17 cellular contexts compared by ENCODE assay signal in genomic region chr5:34034497-34035327, GRCh38. TPM values are rescaled to one million over a fixed set of nuclear protein-coding genes. Genes with fewer than 3 reads are reported as not detected.
A peak's percentile ranks its signal among the peaks of the same experiment; 100 is the strongest.
DNase-seq lines count a peak whose midpoint lies in the region; ATAC-seq and TF ChIP-seq lines count a peak whose summit lies in the region.
"Had no signal": no experiment of that assay in that cellular context is flagged by ENCODE, and none has a peak within 500 bp of the region (broad histone marks: within the 10 kb centered on the region; RNA-seq: fewer than 3 reads in every experiment).

No MANE protein-coding gene starts in this region.

- no peaks in the 10 kb centered on the region for H4K20me1 ChIP-seq in neural progenitor cell (ENCODE audit: low read depth)

- H3K27ac Mint-ChIP-seq in neural progenitor cell, result no peak overlapping the region
- H3K27ac Mint-ChIP-seq: activated naive CD8-positive, alpha-beta T cell had no signal

- no peak overlapping the region for H2AFZ ChIP-seq in neural progenitor cell (replicated peaks)
- H2AFZ ChIP-seq: parathyroid adenoma had no signal

- no peak overlapping the region for H3K27ac ChIP-seq in neural progenitor cell
- H3K27ac ChIP-seq: breast epithelium, heart right ventricle, parathyroid adenoma, vagina had no signal

- peaks cover 2% of the 10 kb centered on the region for H3K36me3 Mint-ChIP-seq in neural progenitor cell

- intact Hi-C loops in Right ventricle myocardium superior (cut with DNase I), result no loop called here

- H3K4me1 ChIP-seq in neural progenitor cell, result peaks cover 13% of the 10 kb centered on the region
- H3K4me1 ChIP-seq: breast epithelium had no signal

- no peaks in the 10 kb centered on the region for H3F3A ChIP-seq in neural progenitor cell (ENCODE audit: low read depth)

- H3K9ac ChIP-seq in neural progenitor cell, result no peak overlapping the region
- H3K9ac ChIP-seq: parathyroid adenoma had no signal

- H3K9me3 ChIP-seq in neural progenitor cell (ENCODE audit: low read depth), result no peaks in the 10 kb centered on the region
- H3K9me3 ChIP-seq: breast epithelium, heart right ventricle, vagina had no signal

- H3K27me3 Mint-ChIP-seq in neural progenitor cell (ENCODE audit: insufficient read depth, low read depth), result no peaks in the 10 kb centered on the region
- H3K27me3 Mint-ChIP-seq: activated naive CD8-positive, alpha-beta T cell had no signal

- TF ChIP-seq CTCF in neural progenitor cell (IDR thresholded peaks at IDR 0.05), result no peak

- no peak overlapping the region for H3K4me2 ChIP-seq in neural progenitor cell

- peaks cover 5% of the 10 kb centered on the region for H3K9me3 Mint-ChIP-seq in neural progenitor cell

- DNase-seq in LoVo (ENCODE audit: low spot score) (peak; percentile 23), Right ventricle myocardium superior (no peak), neural progenitor cell (ENCODE audit: low spot score) (no peak), NCI-H187 (lab: John Stamatoyannopoulos, UW) (no peak)
- DNase-seq: C1 segment of cervical spinal cord; heart right ventricle; kidney glomerular epithelial cell; SHP77 treated with DMSO at 0.1 percent for 48 hours; stimulated activated naive CD8-positive, alpha-beta T cell treated with anti-CD3 and anti-CD28 coated beads, Interleukin-15, Interleukin-2, amounts not matched to agents 100 U/mL and 50 U/mL, for 24 hours had no signal

- H3K79me2 ChIP-seq in neural progenitor cell (ENCODE audit: low read depth), result no peaks in the 10 kb centered on the region
- H3K79me2 ChIP-seq: parathyroid adenoma had no signal

- no peaks in the 10 kb centered on the region for H3K27me3 ChIP-seq in neural progenitor cell
- H3K27me3 ChIP-seq: breast epithelium, heart right ventricle, vagina had no signal

- H3K4me3 Mint-ChIP-seq in neural progenitor cell, result no peak overlapping the region
- H3K4me3 Mint-ChIP-seq: activated naive CD8-positive, alpha-beta T cell had no signal

- ATAC-seq in GM19324 (IDR thresholded peaks at IDR 0.05; ENCODE audit: low FRiP score, unreplicated experiment) (peak; percentile 63), HG02943 (IDR thresholded peaks at IDR 0.05; ENCODE audit: low read depth, unreplicated experiment) (peak; percentile 93), Right ventricle myocardium superior (ENCODE audit: poor library complexity) (no peak), GM19455 (IDR thresholded peaks at IDR 0.05; ENCODE audit: unreplicated experiment) (no peak)
- ATAC-seq: HCT116; heart right ventricle; stimulated activated naive CD8-positive, alpha-beta T cell treated with anti-CD3 and anti-CD28 coated beads, Interleukin-15, Interleukin-2, amounts not matched to agents 100 U/mL and 50 U/mL, for 24 hours had no signal

- no peak overlapping the region for H3K4me3 ChIP-seq in neural progenitor cell
- H3K4me3 ChIP-seq: breast epithelium, heart right ventricle, vagina had no signal

- H3K36me3 ChIP-seq in neural progenitor cell, result no peaks in the 10 kb centered on the region
- H3K36me3 ChIP-seq: breast epithelium had no signal

- peaks cover 9% of the 10 kb centered on the region for H3K4me1 Mint-ChIP-seq in neural progenitor cell

RNA-seq across cellular contexts. Expression of gene C1QTNF3, which starts 8.3 kb away (rescaled TPM):
- total RNA-seq in Right ventricle myocardium superior (0.70 TPM), neural progenitor cell (ENCODE audit: low replicate concordance) (4.8 and 6.4 TPM in 2 replicates)

RNA-seq across cellular contexts. Expression of gene AMACR, which starts 26.9 kb away (rescaled TPM):
- total RNA-seq in Right ventricle myocardium superior, result 5.5 TPM
- 14.9 and 16.8 TPM in 2 replicates for total RNA-seq in neural progenitor cell (ENCODE audit: low replicate concordance)

RNA-seq across cellular contexts. Expression of gene SLC45A2, which starts 50.2 kb away (rescaled TPM):
- total RNA-seq in Right ventricle myocardium superior (not detected), neural progenitor cell (ENCODE audit: low replicate concordance) (0.06 TPM in 1 of 2 replicates, not detected in the other)
- total RNA-seq: breast epithelium, vagina had no signal

Comparison
In these comparisons a context has a peak if more than half of its experiments do, and no peak if none do; other contexts are left out.
1. ATAC-seq: peak in GM19324 (single experiment) and HG02943 (single experiment); none in Right ventricle myocardium superior (single experiment) and GM19455 (single experiment).